Comparison of ENCODE assay signal across 19 cellular contexts in the genomic region with DNA sequence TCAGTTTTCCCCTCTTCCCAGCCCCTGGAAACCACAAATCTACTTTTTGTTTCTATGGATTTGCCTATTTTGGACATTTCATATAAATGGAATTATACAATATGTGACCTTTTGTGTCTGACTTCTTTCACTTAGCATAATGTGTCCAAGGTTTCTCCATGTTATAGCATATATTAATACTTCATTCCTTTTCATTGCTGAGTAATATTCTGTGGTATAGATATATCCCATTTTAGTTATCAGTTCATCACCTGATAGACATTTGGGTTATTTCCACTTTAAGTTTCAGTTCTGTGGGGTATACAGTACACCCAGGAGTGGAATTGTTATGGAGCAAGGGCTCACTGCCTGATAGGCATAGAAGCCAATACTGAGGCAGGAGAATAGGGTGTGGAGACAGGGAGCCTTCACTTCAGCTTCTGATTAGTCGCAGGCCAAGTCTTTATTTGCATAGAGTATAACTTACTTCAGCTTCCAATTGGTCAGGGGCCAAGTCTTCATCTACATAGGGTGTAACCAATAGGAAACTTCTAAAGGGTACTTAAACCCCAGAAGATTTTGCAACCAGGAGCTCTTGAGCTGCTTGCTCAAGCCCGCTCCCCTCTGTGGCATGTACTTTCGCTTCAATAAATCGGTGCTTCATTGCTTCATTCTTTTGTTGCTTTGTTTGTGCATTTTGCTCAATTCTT. TPM values are rescaled to one million over a fixed set of nuclear protein-coding genes. Genes with fewer than 3 reads are reported as not detected.
A peak's percentile ranks its signal among the peaks of the same experiment; 100 is the strongest.
DNase-seq lines count a peak whose midpoint lies in the region; ATAC-seq, FAIRE-seq and TF ChIP-seq lines count a peak whose summit lies in the region.
"Had no signal": no experiment of that assay in that cellular context is flagged by ENCODE, and none has a peak within 500 bp of the region (broad histone marks: within the 10 kb centered on the region; RNA-seq: fewer than 3 reads in every experiment).

No MANE protein-coding gene starts in this region.

- FAIRE-seq in D721Med (lab: Jason Lieb, UNC) = no peak
- FAIRE-seq: colon, keratinocyte had no signal

- CTCF ChIA-PET in HEK293 (lab: Yijun Ruan, JAX) = interaction anchor here (0.5 kb wide), 1 partner anchor 82 kb away, joined by 5 read pairs; no protein-coding TSS in a partner anchor

- no peak overlapping the region for H3K4me3 ChIP-seq in HEK293 (ENCODE audit: low read depth, low read length)
- H3K4me3 ChIP-seq in upper lobe of left lung = no peak overlapping the region
- H3K4me3 ChIP-seq: body of pancreas, hepatocyte had no signal

- DNase-seq in NOMO-1 treated with DMSO at 0.1 percent for 48 hours (lab: John Stamatoyannopoulos, UW; ENCODE audit: unreplicated experiment) (peak; percentile 27), erythroblast (lab: John Stamatoyannopoulos, UW) (peak; percentile 17 to 59), upper lobe of left lung (peak in 1 of 2 donors; percentile 42), SHP77 treated with DMSO at 0.1 percent for 48 hours (lab: John Stamatoyannopoulos, UW) (no peak), D721Med (ENCODE audit: insufficient read length, low spot score) (no peak)
- DNase-seq in effector CD8-positive, alpha-beta T cell (lab: John Stamatoyannopoulos, UW) = no peak
- DNase-seq: body of pancreas, natural killer cell, NCI-H2029, NCI-H510A treated with DMSO at 0.1 percent for 48 hours, PC-3 had no signal

- POLR2A ChIA-PET in HEK293 (lab: Yijun Ruan, JAX) = interaction anchor here (1.7 kb wide), 1 partner anchor 8 kb away, joined by 5 read pairs; the partner anchor contains the start of gene NVL

- TF ChIP-seq EP300 in upper lobe of left lung (IDR thresholded peaks at IDR 0.05) = no peak

- H3K27ac ChIP-seq in HEK293 (ENCODE audit: extremely low read depth, low read depth, low read length) = no peak overlapping the region
- peak overlapping the region in 3 of 4 donors; percentile 30 to 60 (median 32) for H3K27ac ChIP-seq in upper lobe of left lung
- H3K27ac ChIP-seq: body of pancreas, parathyroid adenoma had no signal

- H3K4me1 ChIP-seq in HEK293 (ENCODE audit: control insufficient read depth, insufficient read depth, low read length) (no peaks in the 10 kb centered on the region), upper lobe of left lung (peaks cover 0 to 15% (median 5%) of the 10 kb centered on the region in 4 donors)
- H3K4me1 ChIP-seq: parathyroid adenoma had no signal

- no peaks in the 10 kb centered on the region for H3K27me3 ChIP-seq in upper lobe of left lung
- H3K27me3 ChIP-seq: body of pancreas, hepatocyte had no signal

- WGBS in upper lobe of left lung, 2 donors = 40 to 67% methylated on average over 4 of the region's 4 CpGs

- peak; percentile 52 to 88 for ATAC-seq in upper lobe of left lung (ENCODE audit: low FRiP score in 2 of 2)
- ATAC-seq: body of pancreas; natural killer cell; PC-3; sciatic nerve; SK-N-SH treated with all-trans-retinoic acid at 6 μM for 48 hours; stimulated activated effector memory CD8-positive, alpha-beta T cell treated with anti-CD3 and anti-CD28 coated beads, Interleukin-12 subunit alpha, Interleukin-12 subunit beta, amount 100 ng/mL, for 72 hours had no signal

- no peaks in the 10 kb centered on the region for H3K36me3 ChIP-seq in HEK293 (ENCODE audit: control insufficient read depth in 2 of 2, insufficient read depth in 1 of 2, low read length in 2 of 2)
- H3K36me3 ChIP-seq in upper lobe of left lung = no peaks in the 10 kb centered on the region

- no peak for TF ChIP-seq CTCF in HEK293 (tag by site-specific recombination; IDR thresholded peaks at IDR 0.05)
- no peak for TF ChIP-seq CTCF in upper lobe of left lung (IDR thresholded peaks at IDR 0.05)
- TF ChIP-seq CTCF in D721Med (IDR thresholded peaks at IDR 0.05; ENCODE audit: insufficient read depth, missing control alignments) = no peak

- TF ChIP-seq POLR2A in erythroblast (IDR thresholded peaks at IDR 0.05; ENCODE audit: low read length) (no peak), upper lobe of left lung (IDR thresholded peaks at IDR 0.05) (no peak)

- H3K9me3 ChIP-seq in HEK293 (ENCODE audit: control insufficient read depth, insufficient read depth, low read depth, low read length) (no peaks in the 10 kb centered on the region), upper lobe of left lung (peaks cover 3 to 8% (median 7%) of the 10 kb centered on the region in 4 donors)

TF ChIP-seq in HEK293, 187 proteins besides CTCF, POLR2A, EP300 and RAD21:
- no peak for TF ChIP-seq KLF10 (tag by site-specific recombination; IDR thresholded peaks at IDR 0.05)
- TF ChIP-seq ZNF654 (tag by site-specific recombination; IDR thresholded peaks at IDR 0.05; ENCODE audit: low read depth) = no peak
- TF ChIP-seq ZNF146 (tag by site-specific recombination; IDR thresholded peaks at IDR 0.05) = peak; percentile 59
- TF ChIP-seq ZNF548 (tag by site-specific recombination; IDR thresholded peaks at IDR 0.05) = no peak
- no peak for TF ChIP-seq YY1 (tag by site-specific recombination; IDR thresholded peaks at IDR 0.05)
- no peak for TF ChIP-seq FEZF1 (tag by site-specific recombination; IDR thresholded peaks at IDR 0.05)
- no peak for TF ChIP-seq ZNF354C (tag by site-specific recombination; IDR thresholded peaks at IDR 0.05; ENCODE audit: borderline replicate concordance, low read depth)
- TF ChIP-seq ZNF10 (tag by site-specific recombination; IDR thresholded peaks at IDR 0.05) = 0 out of 2 replicates have a peak, but pooled peaks have one; percentile 29
- TF ChIP-seq ZNF140 (tag by site-specific recombination; IDR thresholded peaks at IDR 0.05) = 0 out of 2 replicates have a peak, but pooled peaks have one; percentile 45
- no peak for TF ChIP-seq ZNF112 (tag by site-specific recombination; IDR thresholded peaks at IDR 0.05)
- TF ChIP-seq, protein P1, sequence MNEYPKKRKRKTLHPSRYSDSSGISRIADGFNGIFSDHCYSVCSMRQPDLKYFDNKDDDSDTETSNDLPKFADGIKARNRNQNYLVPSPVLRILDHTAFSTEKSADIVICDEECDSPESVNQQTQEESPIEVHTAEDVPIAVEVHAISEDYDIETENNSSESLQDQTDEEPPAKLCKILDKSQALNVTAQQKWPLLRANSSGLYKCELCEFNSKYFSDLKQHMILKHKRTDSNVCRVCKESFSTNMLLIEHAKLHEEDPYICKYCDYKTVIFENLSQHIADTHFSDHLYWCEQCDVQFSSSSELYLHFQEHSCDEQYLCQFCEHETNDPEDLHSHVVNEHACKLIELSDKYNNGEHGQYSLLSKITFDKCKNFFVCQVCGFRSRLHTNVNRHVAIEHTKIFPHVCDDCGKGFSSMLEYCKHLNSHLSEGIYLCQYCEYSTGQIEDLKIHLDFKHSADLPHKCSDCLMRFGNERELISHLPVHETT (tag by site-specific recombination; IDR thresholded peaks at IDR 0.05) = no peak
- TF ChIP-seq ZNF266 (tag by site-specific recombination; IDR thresholded peaks at IDR 0.05; ENCODE audit: low read depth) = no peak
- TF ChIP-seq, protein P2, sequence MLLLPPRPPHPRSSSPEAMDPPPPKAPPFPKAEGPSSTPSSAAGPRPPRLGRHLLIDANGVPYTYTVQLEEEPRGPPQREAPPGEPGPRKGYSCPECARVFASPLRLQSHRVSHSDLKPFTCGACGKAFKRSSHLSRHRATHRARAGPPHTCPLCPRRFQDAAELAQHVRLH (tag by site-specific recombination; IDR thresholded peaks at IDR 0.05) = no peak
- no peak for TF ChIP-seq KLF16 (tag by site-specific recombination; IDR thresholded peaks at IDR 0.05)
- TF ChIP-seq ZNF311 (tag by site-specific recombination; IDR thresholded peaks at IDR 0.05; ENCODE audit: borderline replicate concordance) = no peak
- no peak for TF ChIP-seq SCRT2 (tag by site-specific recombination; IDR thresholded peaks at IDR 0.05)

RNA-seq across cellular contexts. Expression of gene NVL, which starts 8.3 kb away (rescaled TPM):
- total RNA-seq in upper lobe of left lung = 10 to 100 TPM; 20.2 to 56.6 (median 34.1) TPM

RNA-seq across cellular contexts. Expression of gene CNIH4, which starts 18.4 kb away (rescaled TPM):
- total RNA-seq in upper lobe of left lung = 10 to 100 TPM; 19.2 to 86.6 (median 38.5) TPM

Comparison
In these comparisons a context has a peak if more than half of its experiments do, and no peak if none do; other contexts are left out.
1. DNase-seq: peak in NOMO-1 treated with DMSO at 0.1 percent for 48 hours (single experiment) and erythroblast (2 of 2); none in SHP77 treated with DMSO at 0.1 percent for 48 hours (single experiment), D721Med (single experiment) and effector CD8-positive, alpha-beta T cell (single experiment).